Comparison of ENCODE assay signal across 21 cellular contexts in the genomic region with DNA sequence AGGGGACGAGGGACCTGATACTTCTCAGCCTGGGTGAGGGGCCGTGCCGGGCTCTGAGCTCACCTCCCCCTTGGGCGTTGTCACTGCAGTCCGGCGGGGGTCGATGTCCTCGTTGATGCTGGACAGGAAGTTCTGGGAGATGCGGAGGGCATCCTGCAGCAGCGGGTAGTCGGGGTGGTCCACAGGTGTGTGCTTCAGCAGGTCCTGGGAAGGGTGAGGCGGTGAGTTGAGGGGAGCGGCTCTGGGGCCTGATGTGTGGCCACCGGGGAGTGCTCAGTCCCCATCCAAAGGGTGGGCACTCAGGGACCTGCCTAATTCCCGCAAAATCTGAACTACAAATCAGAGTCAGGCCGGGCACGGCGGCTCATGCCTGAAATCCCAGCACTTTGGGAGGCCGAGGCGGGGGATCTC.
DNase-seq lines count a peak whose midpoint lies in the region; ATAC-seq, FAIRE-seq and TF ChIP-seq lines count a peak whose summit lies in the region.
"Had no signal": no experiment of that assay in that cellular context is flagged by ENCODE, and none has a peak within 500 bp of the region (broad histone marks: within the 10 kb centered on the region; RNA-seq: fewer than 3 reads in every experiment).

No MANE protein-coding gene starts in this region.

- POLR2A ChIA-PET in activated CD4-positive, alpha-beta T cell treated with anti-CD3 and anti-CD28 coated beads, Interleukin-2, amount 10 ng/mL, durations not matched to agents 7 days and 5 days (lab: Charles Lee), result no interaction called here
- POLR2A ChIA-PET in K562 (lab: Yijun Ruan, JAX), result no interaction called here

- CTCF ChIA-PET in activated CD4-positive, alpha-beta T cell treated with anti-CD3 and anti-CD28 coated beads, Interleukin-2, amount 10 ng/mL, durations not matched to agents 7 days and 5 days (lab: Charles Lee), result no interaction called here
- CTCF ChIA-PET in K562 (lab: Yijun Ruan, JAX; ENCODE audit: low intra/inter-chr PET ratio), result no interaction called here

- no TSS peak for BruUV-seq in K562 (replicated peaks; lab: Mats Ljungman, UMichigan)

- peaks cover 27% of the 10 kb centered on the region for H3K36me3 Mint-ChIP-seq in activated CD4-positive, alpha-beta T cell treated with anti-CD3 and anti-CD28 coated beads, Interleukin-2, amount 10 ng/mL, durations not matched to agents 7 days and 5 days (ENCODE audit: low read depth)

- H3K4me3 Mint-ChIP-seq in activated CD4-positive, alpha-beta T cell treated with anti-CD3 and anti-CD28 coated beads, Interleukin-2, amount 10 ng/mL, durations not matched to agents 7 days and 5 days, result no peak overlapping the region

- peak overlapping the region; percentile 25 for H3K27ac Mint-ChIP-seq in activated CD4-positive, alpha-beta T cell treated with anti-CD3 and anti-CD28 coated beads, Interleukin-2, amount 10 ng/mL, durations not matched to agents 7 days and 5 days

- H3K4me3 ChIP-seq in K562, result no peak overlapping the region
- no peak overlapping the region for H3K4me3 ChIP-seq in spleen
- H3K4me3 ChIP-seq: MG63 had no signal

- intact Hi-C loops in K562 (cut with micrococcal nuclease), result no loop called here
- intact Hi-C loops in spleen (cut with DNase I; ENCODE audit: low total_unique reads), result no loop called here

- TF ChIP-seq RAD21 in K562 (CRISPR knock-in tag; conservative IDR thresholded peaks at IDR 0.05 in 1 of 2, IDR thresholded peaks at IDR 0.05 in 1 of 2), result no peak

- H3K9me3 Mint-ChIP-seq in activated CD4-positive, alpha-beta T cell treated with anti-CD3 and anti-CD28 coated beads, Interleukin-2, amount 10 ng/mL, durations not matched to agents 7 days and 5 days, result peaks cover 3% of the 10 kb centered on the region

- no peak overlapping the region for H3K9ac ChIP-seq in K562 (ENCODE audit: insufficient read depth in 1 of 2, low read depth in 2 of 2, low read length in 2 of 2)

- no peak overlapping the region for H2AFZ ChIP-seq in K562 (ENCODE audit: low read depth, low read length)

- no peaks in the 10 kb centered on the region for H3K27me3 Mint-ChIP-seq in activated CD4-positive, alpha-beta T cell treated with anti-CD3 and anti-CD28 coated beads, Interleukin-2, amount 10 ng/mL, durations not matched to agents 7 days and 5 days

- no peak for DNase-seq in activated CD4-positive, alpha-beta T cell treated with anti-CD3 and anti-CD28 coated beads, Interleukin-2, amount 10 ng/mL, durations not matched to agents 7 days and 5 days
- no peak for DNase-seq in activated CD4-positive, alpha-beta T cell treated with anti-CD3 and anti-CD28 coated beads for 1 hour
- DNase-seq in K562 (ENCODE audit: extremely low read depth in 1 of 4, low spot score in 3 of 4) (no peak), islet precursor cell (peak; percentile 54), spleen (peak; percentile 43), NCI-H510A treated with DMSO at 0.1 percent for 48 hours (lab: John Stamatoyannopoulos, UW) (no peak), NCI-H82 treated with DMSO at 0.1 percent for 48 hours (lab: John Stamatoyannopoulos, UW; ENCODE audit: unreplicated experiment) (no peak)
- DNase-seq: ACHN, BE2C, Calu3, DMS79 treated with DMSO at 0.1 percent for 48 hours, GF-D8, GOT3, HCEC 1CT, KG1, MG63, NCI-H1930, NCI-H446, NCI-H526 had no signal

- H3K36me3 ChIP-seq in K562 (ENCODE audit: control insufficient read depth, insufficient read depth, low read length) (no peaks in the 10 kb centered on the region), spleen (peaks cover 0 to 100% (median 58%) of the 10 kb centered on the region in 6 donors)
- H3K36me3 ChIP-seq: BE2C, MG63 had no signal

- in situ Hi-C loops in K562 (cut with MboI), result no loop called here

- no peak for TF ChIP-seq EP300 in K562 (IDR thresholded peaks at IDR 0.05; ENCODE audit: low read length)

- H3K4me1 ChIP-seq in K562 (replicated peaks in 1 of 2; ENCODE audit: control insufficient read depth in 2 of 2, insufficient read depth in 2 of 2, low read length in 2 of 2), result peaks cover 0 to 3% of the 10 kb centered on the region in 2 experiments; a peak in 2 of 5 replicates
- H3K4me1 ChIP-seq in spleen, result no peaks in the 10 kb centered on the region
- H3K4me1 ChIP-seq: BE2C had no signal

- H3K27ac ChIP-seq in K562 (ENCODE audit: extremely low read depth, low read depth, low read length), result no peak overlapping the region
- no peak overlapping the region for H3K27ac ChIP-seq in spleen
- H3K27ac ChIP-seq: 22Rv1 had no signal

- no peaks in the 10 kb centered on the region for H3K9me1 ChIP-seq in K562 (ENCODE audit: control insufficient read depth, insufficient read depth, low read length)

- WGBS in K562 (ENCODE audit: insufficient coverage, low coverage, missing lambda C conversion rate), result 13% methylated on average over 15 of the region's 20 CpGs
- 89 to 93% (median 90%) methylated on average over 20 of the region's 20 CpGs for WGBS in spleen, 5 donors

- H3K4me1 Mint-ChIP-seq in activated CD4-positive, alpha-beta T cell treated with anti-CD3 and anti-CD28 coated beads, Interleukin-2, amount 10 ng/mL, durations not matched to agents 7 days and 5 days, result no peaks in the 10 kb centered on the region

- no peak overlapping the region for H3K4me2 ChIP-seq in K562 (ENCODE audit: insufficient read depth, low read length)

- no peak for FAIRE-seq in K562 (lab: Jason Lieb, UNC)
- FAIRE-seq: GM12891 had no signal

- TF ChIP-seq CTCF in K562 (IDR thresholded peaks at IDR 0.05 in 2 of 3, conservative IDR thresholded peaks at IDR 0.05 in 1 of 3; ENCODE audit: insufficient read depth in 2 of 3, low read depth in 1 of 3, low read length in 3 of 3) (no peak), spleen (IDR thresholded peaks at IDR 0.05 in 8 of 11, conservative IDR thresholded peaks at IDR 0.05 in 3 of 11) (no peak)

- peaks cover 24 to 68% of the 10 kb centered on the region in 2 experiments; a peak in 4 of 5 replicates for H3K27me3 ChIP-seq in K562 (ENCODE audit: control insufficient read depth in 2 of 2, insufficient read depth in 2 of 2, low read length in 2 of 2)
- no peaks in the 10 kb centered on the region for H3K27me3 ChIP-seq in spleen (replicated peaks in 1 of 7)
- H3K27me3 ChIP-seq: BE2C, MG63 had no signal

- ATAC-seq in K562, result no peak

- H3K79me2 ChIP-seq in K562 (ENCODE audit: control insufficient read depth, insufficient read depth, low read length), result no peaks in the 10 kb centered on the region

- H3K9me3 ChIP-seq in K562 (replicated peaks; ENCODE audit: control insufficient read depth, insufficient read depth, low read depth, low read length) (no peaks in the 10 kb centered on the region), spleen (no peaks in the 10 kb centered on the region)
- H3K9me3 ChIP-seq: BE2C, MG63 had no signal

- TF ChIP-seq POLR2A in K562 (conservative IDR thresholded peaks at IDR 0.05) (no peak), spleen (IDR thresholded peaks at IDR 0.05) (no peak)

- H4K20me1 ChIP-seq in K562 (replicated peaks; ENCODE audit: control insufficient read depth, insufficient read depth, low read length), result no peaks in the 10 kb centered on the region; the same call in 1 of the 2 replicates

TF ChIP-seq in K562, 482 proteins besides CTCF, POLR2A, EP300 and RAD21:
- TF ChIP-seq GATAD2A (IDR thresholded peaks at IDR 0.05) (no peak), ZNF263 (CRISPR knock-in tag; IDR thresholded peaks at IDR 0.05; ENCODE audit: borderline replicate concordance) (peak; percentile 58; the same call in 1 of the 2 replicates)

Comparison
In these comparisons a context has a peak if more than half of its experiments do, and no peak if none do; other contexts are left out.
1. DNase-seq: peak in islet precursor cell (single experiment) and spleen (single experiment); none in activated CD4-positive, alpha-beta T cell treated with anti-CD3 and anti-CD28 coated beads, Interleukin-2, amount 10 ng/mL, durations not matched to agents 7 days and 5 days (single experiment), activated CD4-positive, alpha-beta T cell treated with anti-CD3 and anti-CD28 coated beads for 1 hour (single experiment), K562 (0 of 4), NCI-H510A treated with DMSO at 0.1 percent for 48 hours (single experiment) and NCI-H82 treated with DMSO at 0.1 percent for 48 hours (single experiment).